16 cellular contexts compared by ENCODE assay signal in the genomic region with DNA sequence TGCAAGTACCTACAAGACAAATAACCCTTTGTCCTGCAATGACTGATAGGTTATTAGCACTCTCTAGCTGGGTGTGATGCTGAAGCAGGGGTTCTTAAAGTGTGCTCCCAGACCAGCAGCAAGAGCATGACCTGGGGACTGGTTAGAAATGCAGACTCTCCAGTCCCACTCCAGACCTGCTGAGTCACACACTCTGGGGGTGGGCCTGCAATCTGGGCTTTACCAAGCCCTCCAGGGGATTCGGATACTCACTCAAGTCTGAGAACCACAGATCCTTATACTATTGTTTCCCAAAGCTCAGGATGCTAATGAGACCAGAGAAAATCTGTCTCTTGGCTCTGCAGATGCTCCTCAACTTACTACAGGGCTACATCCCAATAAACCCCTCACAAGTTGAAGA.
"Had no signal": no experiment of that assay in that cellular context is flagged by ENCODE, and none has a peak within 500 bp of the region (broad histone marks: within the 10 kb centered on the region; RNA-seq: fewer than 3 reads in every experiment).

No MANE protein-coding gene starts in this region.

- H3K36me3 ChIP-seq: tibial artery had no signal

- H3K9me3 Mint-ChIP-seq: activated T-cell treated with anti-CD3 and anti-CD28 coated beads, Interleukin-2, amount 50 U/mL, for 24 hours; stimulated activated effector memory CD8-positive, alpha-beta T cell treated with anti-CD3 and anti-CD28 coated beads, Interleukin-12 subunit alpha, Interleukin-12 subunit beta, amount 100 ng/mL, for 72 hours had no signal

- H3K4me1 Mint-ChIP-seq: stimulated activated effector memory CD8-positive, alpha-beta T cell treated with anti-CD3 and anti-CD28 coated beads, Interleukin-12 subunit alpha, Interleukin-12 subunit beta, amount 100 ng/mL, for 72 hours; T-helper 17 cell had no signal

- H3K27ac ChIP-seq: esophagus squamous epithelium, heart right ventricle, tibial artery had no signal

- H3K27ac Mint-ChIP-seq: activated naive CD8-positive, alpha-beta T cell; activated T-cell treated with anti-CD3 and anti-CD28 coated beads, Interleukin-2, amount 50 U/mL, for 24 hours; naive B cell; stimulated activated effector memory CD8-positive, alpha-beta T cell treated with anti-CD3 and anti-CD28 coated beads, Interleukin-12 subunit alpha, Interleukin-12 subunit beta, amount 100 ng/mL, for 72 hours; T-helper 17 cell had no signal

- H3K4me3 ChIP-seq: dorsolateral prefrontal cortex, esophagus squamous epithelium, heart right ventricle, tibial artery had no signal

- H3K9me3 ChIP-seq: esophagus squamous epithelium, heart right ventricle, tibial artery had no signal

- DNase-seq: activated CD4-positive, alpha-beta T cell treated with anti-CD3 and anti-CD28 coated beads, Interleukin-2, amount 50 U/mL, for 4 hours; activated CD4-positive, CD25-positive, alpha-beta regulatory T cell treated with anti-CD3 and anti-CD28 coated beads, Interleukin-2, amount 50 U/mL, for 72 hours; activated effector memory CD4-positive, alpha-beta T cell treated with anti-CD3 and anti-CD28 coated beads, Interleukin-2, amount 50 U/mL, for 16 hours; activated T-cell treated with anti-CD3 and anti-CD28 coated beads, Interleukin-2, amount 50 U/mL, for 24 hours; dorsolateral prefrontal cortex; esophagus squamous epithelium; heart right ventricle; kidney glomerular epithelial cell; midbrain; naive B cell; nucleus accumbens; right cardiac atrium; T-helper 17 cell; tibial artery had no signal

- H3K4me1 ChIP-seq: esophagus squamous epithelium, tibial artery had no signal

- H3K4me3 Mint-ChIP-seq: activated naive CD8-positive, alpha-beta T cell; activated T-cell treated with anti-CD3 and anti-CD28 coated beads, Interleukin-2, amount 50 U/mL, for 24 hours; naive B cell; stimulated activated effector memory CD8-positive, alpha-beta T cell treated with anti-CD3 and anti-CD28 coated beads, Interleukin-12 subunit alpha, Interleukin-12 subunit beta, amount 100 ng/mL, for 72 hours; T-helper 17 cell had no signal

- H3K27me3 ChIP-seq: dorsolateral prefrontal cortex, esophagus squamous epithelium, heart right ventricle had no signal

- H3K27me3 Mint-ChIP-seq: activated naive CD8-positive, alpha-beta T cell; activated T-cell treated with anti-CD3 and anti-CD28 coated beads, Interleukin-2, amount 50 U/mL, for 24 hours had no signal

- H3K36me3 Mint-ChIP-seq: activated naive CD8-positive, alpha-beta T cell; naive B cell; stimulated activated effector memory CD8-positive, alpha-beta T cell treated with anti-CD3 and anti-CD28 coated beads, Interleukin-12 subunit alpha, Interleukin-12 subunit beta, amount 100 ng/mL, for 72 hours had no signal
